8 cellular contexts compared by ENCODE assay signal in genomic region chr11:119567667-119568582, GRCh38.
DNase-seq lines count a peak whose midpoint lies in the region; ATAC-seq, FAIRE-seq and TF ChIP-seq lines count a peak whose summit lies in the region.

No MANE protein-coding gene starts in this region.

- H3K36me3 ChIP-seq in OCI-LY3 (replicated peaks; ENCODE audit: low read depth, low read length), result no peaks in the 10 kb centered on the region
- H3K36me3 ChIP-seq in heart left ventricle, result no peaks in the 10 kb centered on the region

- 22 to 38% (median 29%) methylated on average over 9 of the region's 9 CpGs for WGBS in heart left ventricle, 4 donors

- TF ChIP-seq POLR2A in heart left ventricle (IDR thresholded peaks at IDR 0.05) (no peak), GM12891 (IDR thresholded peaks at IDR 0.05; ENCODE audit: low read depth, low read length) (no peak)

- peak; percentile 77 for ATAC-seq in HG02678 (IDR thresholded peaks at IDR 0.05; ENCODE audit: unreplicated experiment)
- peak in 3 of 4 donors; percentile 77 to 83 (median 80) for ATAC-seq in heart left ventricle
- no peak for ATAC-seq in activated CD4-positive, alpha-beta T cell treated with anti-CD3 and anti-CD28 coated beads for 36 hours

- H3K27me3 ChIP-seq in OCI-LY3 (ENCODE audit: low read depth, low read length) (no peaks in the 10 kb centered on the region), heart left ventricle (no peaks in the 10 kb centered on the region)

- no peaks in the 10 kb centered on the region for H3K4me1 Mint-ChIP-seq in activated CD4-positive, alpha-beta T cell treated with anti-CD3 and anti-CD28 coated beads for 36 hours

- intact Hi-C loops in heart left ventricle (cut with DNase I), result no loop called here
- intact Hi-C loops in activated CD4-positive, alpha-beta T cell treated with anti-CD3 and anti-CD28 coated beads for 36 hours (cut with DNase I, micrococcal nuclease), result no loop called here

- H3K27ac ChIP-seq in OCI-LY3 (ENCODE audit: low read length) (peak overlapping the region; percentile 64), heart left ventricle (peak overlapping the region in 6 of 12 donors; percentile 6 to 52 (median 42))

- peak overlapping the region; percentile 63 for H3K4me2 ChIP-seq in OCI-LY3 (ENCODE audit: low read length)

- peaks cover 1% of the 10 kb centered on the region for H3K9me3 Mint-ChIP-seq in activated CD4-positive, alpha-beta T cell treated with anti-CD3 and anti-CD28 coated beads for 36 hours (ENCODE audit: low read depth)

- no peaks in the 10 kb centered on the region for H3K79me2 ChIP-seq in OCI-LY3 (ENCODE audit: low read length)

- POLR2A ChIA-PET in activated CD4-positive, alpha-beta T cell treated with anti-CD3 and anti-CD28 coated beads for 36 hours (lab: Charles Lee), result no interaction called here

- no peaks in the 10 kb centered on the region for H4K20me1 ChIP-seq in OCI-LY3 (ENCODE audit: insufficient read depth, low read length)

- H3K9ac ChIP-seq in OCI-LY3 (ENCODE audit: low read length), result peak overlapping the region; percentile 33; the same call in 1 of the 2 replicates

- H3K4me1 ChIP-seq in OCI-LY3 (ENCODE audit: low read length) (peaks cover 20% of the 10 kb centered on the region), heart left ventricle (peaks cover 0 to 22% (median 11%) of the 10 kb centered on the region in 12 donors)

- no peak for TF ChIP-seq CTCF in OCI-LY3 (IDR thresholded peaks at IDR 0.05; ENCODE audit: low read depth, low read length)
- TF ChIP-seq CTCF in heart left ventricle (IDR thresholded peaks at IDR 0.05), result no peak

- H3K27ac Mint-ChIP-seq in activated CD4-positive, alpha-beta T cell treated with anti-CD3 and anti-CD28 coated beads for 36 hours, result no peak overlapping the region

- peak overlapping the region; percentile 42 for H3K4me3 ChIP-seq in OCI-LY3 (ENCODE audit: low read length)
- H3K4me3 ChIP-seq in heart left ventricle, result no peak overlapping the region

- H3K36me3 Mint-ChIP-seq in activated CD4-positive, alpha-beta T cell treated with anti-CD3 and anti-CD28 coated beads for 36 hours (ENCODE audit: low read depth), result no peaks in the 10 kb centered on the region

- no peak overlapping the region for H3K4me3 Mint-ChIP-seq in activated CD4-positive, alpha-beta T cell treated with anti-CD3 and anti-CD28 coated beads for 36 hours

- DNase-seq in DMS153 (lab: John Stamatoyannopoulos, UW) (peak; percentile 44), heart left ventricle (peak in 3 of 5 donors; percentile 31 to 41 (median 38)), SKM-1 (lab: John Stamatoyannopoulos, UW; ENCODE audit: unreplicated experiment) (no peak), GM12891 (ENCODE audit: insufficient read length, low spot score) (no peak)
- DNase-seq in activated CD4-positive, alpha-beta T cell treated with anti-CD3 and anti-CD28 coated beads for 36 hours, result no peak
- no peak for DNase-seq in stimulated activated naive CD4-positive, alpha-beta T cell treated with Interleukin-2 at 50 U/mL for 16 hours (lab: John Stamatoyannopoulos, UW)

- peak overlapping the region; percentile 63 for H2AFZ ChIP-seq in OCI-LY3 (ENCODE audit: low read depth, low read length)

- CTCF ChIA-PET in activated CD4-positive, alpha-beta T cell treated with anti-CD3 and anti-CD28 coated beads for 36 hours (lab: Charles Lee), result interaction anchor here (0.6 to 1.2 kb wide), 3 partner anchors 8 to 57 kb away, joined by 3 to 4 read pairs (median 4); no protein-coding TSS in a partner anchor

- H3K27me3 Mint-ChIP-seq in activated CD4-positive, alpha-beta T cell treated with anti-CD3 and anti-CD28 coated beads for 36 hours, result peaks cover 4% of the 10 kb centered on the region

- no peak for FAIRE-seq in GM12891 (lab: Jason Lieb, UNC)

- H3K9me3 ChIP-seq in OCI-LY3 (ENCODE audit: insufficient read depth, low read length) (no peaks in the 10 kb centered on the region), heart left ventricle (peaks cover 0 to 5% (median 0%) of the 10 kb centered on the region in 12 donors)

TF ChIP-seq in GM12891, 5 proteins besides CTCF, POLR2A, EP300 and RAD21:
- TF ChIP-seq SPI1 (IDR thresholded peaks at IDR 0.05; ENCODE audit: low read depth, low read length) (no peak), POU2F2 (IDR thresholded peaks at IDR 0.05; ENCODE audit: low read depth, low read length) (no peak), POLR2AphosphoS5 (IDR thresholded peaks at IDR 0.05; ENCODE audit: low read depth, low read length) (no peak), PAX5 (IDR thresholded peaks at IDR 0.05; ENCODE audit: insufficient read depth, low read length, severe bottlenecking) (no peak), TAF1 (IDR thresholded peaks at IDR 0.05; ENCODE audit: low read depth, low read length) (no peak)

Comparison
In these comparisons a context has a peak if more than half of its experiments do, and no peak if none do; other contexts are left out.
1. DNase-seq: peak in DMS153 (single experiment) and heart left ventricle (3 of 5); none in SKM-1 (single experiment), GM12891 (single experiment), activated CD4-positive, alpha-beta T cell treated with anti-CD3 and anti-CD28 coated beads for 36 hours (single experiment) and stimulated activated naive CD4-positive, alpha-beta T cell treated with Interleukin-2 at 50 U/mL for 16 hours (single experiment).